ENCODE assay signal across 34 cellular contexts in the genomic region with DNA sequence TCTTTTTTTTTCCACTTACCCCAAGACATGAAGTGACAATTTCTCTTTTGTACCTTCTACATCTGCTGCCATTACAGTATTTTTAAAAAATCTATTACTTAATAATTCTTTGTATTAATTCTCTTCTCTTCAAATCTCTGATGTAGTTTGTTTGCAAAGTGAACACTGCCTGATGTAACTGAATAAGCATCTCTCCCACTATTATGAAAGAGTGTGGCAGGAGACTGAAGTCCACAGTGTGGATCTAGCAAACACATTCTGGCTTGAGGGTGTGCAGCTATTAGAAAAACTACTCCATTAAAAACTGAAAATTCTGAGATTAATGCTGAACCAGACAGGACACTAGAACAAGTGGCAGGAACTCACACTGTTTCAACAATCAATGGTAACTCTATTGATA. TPM values are rescaled to one million over a fixed set of nuclear protein-coding genes. Genes with fewer than 3 reads are reported as not detected.
"Had no signal": no experiment of that assay in that cellular context is flagged by ENCODE, and none has a peak within 500 bp of the region (broad histone marks: within the 10 kb centered on the region; RNA-seq: fewer than 3 reads in every experiment).

No MANE protein-coding gene starts in this region.

- ATAC-seq: activated CD4-positive, alpha-beta T cell treated with anti-CD3 and anti-CD28 coated beads for 36 hours; activated CD4-positive, CD25-positive, alpha-beta regulatory T cell treated with anti-CD3 and anti-CD28 coated beads, Interleukin-2, amount 50 U/mL, for 24 hours; activated CD8-positive, alpha-beta memory T cell treated with anti-CD3 and anti-CD28 coated beads, Interleukin-2, amount 10 ng/mL, durations not matched to agents 7 days and 5 days; activated CD8-positive, alpha-beta T cell treated with anti-CD3 and anti-CD28 coated beads, Interleukin-2, amount 10 ng/mL, durations not matched to agents 7 days and 5 days; activated naive CD8-positive, alpha-beta T cell treated with anti-CD3 and anti-CD28 coated beads, Interleukin-2, amount 50 U/mL, for 24 hours; T-cell; T-helper 17 cell had no signal

- H3K36me3 ChIP-seq: ascending aorta, cardiac muscle cell had no signal

- H3K4me3 ChIP-seq: ascending aorta, cardiac muscle cell had no signal

- DNase-seq: activated CD4-positive, alpha-beta memory T cell treated with anti-CD3 and anti-CD28 coated beads, Interleukin-2, amount 10 ng/mL, durations not matched to agents 7 days and 5 days; activated CD4-positive, alpha-beta T cell treated with anti-CD3 and anti-CD28 coated beads for 1 hour; activated CD4-positive, alpha-beta T cell treated with anti-CD3 and anti-CD28 coated beads for 36 hours; activated CD4-positive, alpha-beta T cell treated with anti-CD3 and anti-CD28 coated beads for 48 hours; activated CD4-positive, alpha-beta T cell treated with anti-CD3 and anti-CD28 coated beads, Interleukin-2, amount 10 ng/mL, durations not matched to agents 7 days and 5 days; activated CD4-positive, alpha-beta T cell treated with anti-CD3 and anti-CD28 coated beads, Interleukin-2, amount 50 U/mL, for 48 hours; activated CD4-positive, CD25-positive, alpha-beta regulatory T cell; activated CD8-positive, alpha-beta memory T cell treated with anti-CD3 and anti-CD28 coated beads for 24 hours; activated CD8-positive, alpha-beta memory T cell treated with anti-CD3 and anti-CD28 coated beads, Interleukin-2, amount 10 ng/mL, durations not matched to agents 7 days and 5 days; activated CD8-positive, alpha-beta memory T cell treated with anti-CD3 and anti-CD28 coated beads, Interleukin-2, amount 50 U/mL, for 48 hours; activated CD8-positive, alpha-beta T cell treated with anti-CD3 and anti-CD28 coated beads, Interleukin-2, amount 10 ng/mL, durations not matched to agents 7 days and 5 days; activated effector memory CD4-positive, alpha-beta T cell treated with Interleukin-2 at 50 U/mL for 16 hours; activated gamma-delta T cell; activated naive CD4-positive, alpha-beta T cell treated with anti-CD3 and anti-CD28 coated beads, Interleukin-2, amount 10 ng/mL, durations not matched to agents 7 days and 5 days; activated naive CD4-positive, alpha-beta T cell treated with Interleukin-2 at 50 U/mL for 16 hours; activated naive CD8-positive, alpha-beta T cell treated with anti-CD3 and anti-CD28 coated beads, Interleukin-2, amount 10 ng/mL, durations not matched to agents 7 days and 5 days; activated naive CD8-positive, alpha-beta T cell treated with anti-CD3 and anti-CD28 coated beads, Interleukin-2, amount 50 U/mL, for 24 hours; activated T-cell treated with anti-CD3 and anti-CD28 coated beads, Interleukin-2, amount 50 U/mL, for 24 hours; activated T-cell treated with anti-CD3 and anti-CD28 coated beads, Interleukin-2, amount 50 U/mL, for 48 hours; amygdala; anterior cingulate cortex; caudate nucleus; cerebellar nuclear complex; T-cell; T-helper 17 cell; T-helper 9 cell had no signal

- H3K27me3 ChIP-seq: ascending aorta had no signal

- H3K27ac ChIP-seq: ascending aorta, cardiac muscle cell, VCaP had no signal

- FAIRE-seq: bronchial epithelial cell, TTC549 had no signal

- H3K9me3 ChIP-seq: ascending aorta had no signal

RNA-seq across cellular contexts. Expression of a gene that starts 15.8 kb away (rescaled TPM):
- total RNA-seq: activated naive CD8-positive, alpha-beta T cell treated with anti-CD3 and anti-CD28 coated beads, Interleukin-2, amount 10 ng/mL, durations not matched to agents 7 days and 5 days; ascending aorta; cardiac muscle cell; T-helper 17 cell had no signal
- polyA plus RNA-seq: cardiac muscle cell had no signal

RNA-seq across cellular contexts. Expression of a gene that starts 57.1 kb away (rescaled TPM):
- total RNA-seq: activated CD4-positive, alpha-beta memory T cell treated with anti-CD3 and anti-CD28 coated beads, Interleukin-2, amount 10 ng/mL, durations not matched to agents 7 days and 5 days; activated CD4-positive, alpha-beta T cell treated with anti-CD3 and anti-CD28 coated beads for 36 hours; activated CD4-positive, alpha-beta T cell treated with anti-CD3 and anti-CD28 coated beads, Interleukin-2, amount 10 ng/mL, durations not matched to agents 7 days and 5 days; activated CD8-positive, alpha-beta T cell treated with anti-CD3 and anti-CD28 coated beads, Interleukin-2, amount 10 ng/mL, durations not matched to agents 7 days and 5 days; activated naive CD8-positive, alpha-beta T cell treated with anti-CD3 and anti-CD28 coated beads, Interleukin-2, amount 10 ng/mL, durations not matched to agents 7 days and 5 days; activated T-helper 2 cell treated with anti-CD3 and anti-CD28 coated beads, Interferon-gamma antibody, Interleukin-2, Interleukin-4, amounts not matched to agents 10 μg/mL and 5 μg/mL and 100 μg/mL, durations not matched to agents 14 hours and 24 hours and 36 hours; ascending aorta; cardiac muscle cell; T-cell; T-helper 1 cell treated with Interleukin-12 subunit alpha and Interleukin-12 subunit beta and Interleukin-4 antibody, amounts not matched to agents 30 ng/mL and 1 ng/mL, for 36 hours; T-helper 17 cell had no signal
- polyA plus RNA-seq: cardiac muscle cell had no signal
